Comparison of ENCODE assay signal across 9 cellular contexts in genomic region chr11:134261626-134262488, GRCh38. TPM values are rescaled to one million over a fixed set of nuclear protein-coding genes. Genes with fewer than 3 reads are reported as not detected.
A peak's percentile ranks its signal among the peaks of the same experiment; 100 is the strongest.
DNase-seq lines count a peak whose midpoint lies in the region; ATAC-seq, FAIRE-seq and TF ChIP-seq lines count a peak whose summit lies in the region.
"Had no signal": no experiment of that assay in that cellular context is flagged by ENCODE, and none has a peak within 500 bp of the region (broad histone marks: within the 10 kb centered on the region; RNA-seq: fewer than 3 reads in every experiment).

No MANE protein-coding gene starts in this region.

- H3K9ac ChIP-seq in adipocyte (ENCODE audit: low read length) = no peak overlapping the region

- TF ChIP-seq POLR2A in GM12892 (IDR thresholded peaks at IDR 0.05; ENCODE audit: low read depth, low read length) = no peak
- TF ChIP-seq POLR2A in GM18505 (IDR thresholded peaks at IDR 0.05; ENCODE audit: borderline replicate concordance, extremely low read depth, insufficient read depth, insufficient read length) = no peak

- no peak for FAIRE-seq in GM12892 (lab: Jason Lieb, UNC)

- H3K9me3 ChIP-seq in adipocyte (ENCODE audit: control insufficient read depth, low read length) = no peaks in the 10 kb centered on the region

- H3K4me3 ChIP-seq in adipocyte (ENCODE audit: low read length) = no peak overlapping the region

- H3K4me1 ChIP-seq in adipocyte (ENCODE audit: control insufficient read depth, insufficient read depth, low read length) = peaks cover 7% of the 10 kb centered on the region

- ATAC-seq in GM18505 (IDR thresholded peaks at IDR 0.05; ENCODE audit: unreplicated experiment) = no peak

- peak; percentile 18 for DNase-seq in A172 (ENCODE audit: low spot score)
- peak; percentile 43 for DNase-seq in COR-L47 (lab: John Stamatoyannopoulos, UW)
- peak; percentile 42 for DNase-seq in NCI-H1092 treated with DMSO at 0.1 percent for 48 hours (lab: John Stamatoyannopoulos, UW)
- peak; percentile 25 for DNase-seq in adipocyte (ENCODE audit: low read depth)
- peak; percentile 96 for DNase-seq in myocyte (ENCODE audit: low read depth)
- no peak for DNase-seq in GM12892 (ENCODE audit: insufficient read length)
- DNase-seq in glomerular visceral epithelial cell (ENCODE audit: extremely low spot score) = no peak

- H3K36me3 ChIP-seq in adipocyte (ENCODE audit: control insufficient read depth, insufficient read depth, low read length, severe bottlenecking) = peaks cover 69% of the 10 kb centered on the region

- no peaks in the 10 kb centered on the region for H3K27me3 ChIP-seq in adipocyte (replicated peaks; ENCODE audit: control insufficient read depth, insufficient read depth, low read length)

RNA-seq across cellular contexts. Expression of gene ACAD8, which starts 8.5 kb away (rescaled TPM):
- 7.5 and 8.0 TPM in 2 replicates for total RNA-seq in A172 (2014; rRNA removed; shearing (Covaris generic))
- total RNA-seq in myocyte = 29.7 and 39.5 TPM in 2 replicates
- 26.6 TPM for polyA plus RNA-seq in myocyte (2012)
- polyA plus RNA-seq in GM12892 (2012; ENCODE audit: missing spikeins) = 22.3 TPM

RNA-seq across cellular contexts. Expression of gene THYN1, which starts 8.7 kb away (rescaled TPM):
- 46.6 and 49.3 TPM in 2 replicates for total RNA-seq in A172 (2014; rRNA removed; shearing (Covaris generic))
- total RNA-seq in myocyte = 39.8 and 41.1 TPM in 2 replicates
- polyA plus RNA-seq in myocyte (2012) = 34.6 TPM
- 87.6 TPM for polyA plus RNA-seq in GM12892 (2012; ENCODE audit: missing spikeins)

RNA-seq across cellular contexts. Expression of gene GLB1L3, which starts 14.3 kb away (rescaled TPM):
- total RNA-seq in A172 (2014; rRNA removed; shearing (Covaris generic)) = not detected in 2 replicates
- total RNA-seq in myocyte = not detected in 2 replicates
- not detected for polyA plus RNA-seq in myocyte (2012)
- 3.6 TPM for polyA plus RNA-seq in GM12892 (2012; ENCODE audit: missing spikeins)
- total RNA-seq: glomerular endothelial cell had no signal

RNA-seq across cellular contexts. Expression of gene VPS26B, which starts 37.4 kb away (rescaled TPM):
- 25.1 and 25.4 TPM in 2 replicates for total RNA-seq in A172 (2014; rRNA removed; shearing (Covaris generic))
- 40.5 and 42.5 TPM in 2 replicates for total RNA-seq in myocyte
- polyA plus RNA-seq in myocyte (2012) = 52.8 TPM
- 14.7 TPM for polyA plus RNA-seq in GM12892 (2012; ENCODE audit: missing spikeins)

RNA-seq across cellular contexts. Expression of gene NCAPD3, which starts 38.1 kb away (rescaled TPM):
- total RNA-seq in A172 (2014; rRNA removed; shearing (Covaris generic)) = 16.8 and 20.1 TPM in 2 replicates
- 13.9 and 14.0 TPM in 2 replicates for total RNA-seq in myocyte
- 13.1 TPM for polyA plus RNA-seq in myocyte (2012)
- 38.0 TPM for polyA plus RNA-seq in GM12892 (2012; ENCODE audit: missing spikeins)

Comparison
In these comparisons a context has a peak if more than half of its experiments do, and no peak if none do; other contexts are left out.
1. DNase-seq: peak in A172 (single experiment), COR-L47 (single experiment), NCI-H1092 treated with DMSO at 0.1 percent for 48 hours (single experiment), adipocyte (single experiment) and myocyte (single experiment); none in GM12892 (single experiment) and glomerular visceral epithelial cell (single experiment).